Comparison of ENCODE assay signal across 15 cellular contexts in the genomic region with DNA sequence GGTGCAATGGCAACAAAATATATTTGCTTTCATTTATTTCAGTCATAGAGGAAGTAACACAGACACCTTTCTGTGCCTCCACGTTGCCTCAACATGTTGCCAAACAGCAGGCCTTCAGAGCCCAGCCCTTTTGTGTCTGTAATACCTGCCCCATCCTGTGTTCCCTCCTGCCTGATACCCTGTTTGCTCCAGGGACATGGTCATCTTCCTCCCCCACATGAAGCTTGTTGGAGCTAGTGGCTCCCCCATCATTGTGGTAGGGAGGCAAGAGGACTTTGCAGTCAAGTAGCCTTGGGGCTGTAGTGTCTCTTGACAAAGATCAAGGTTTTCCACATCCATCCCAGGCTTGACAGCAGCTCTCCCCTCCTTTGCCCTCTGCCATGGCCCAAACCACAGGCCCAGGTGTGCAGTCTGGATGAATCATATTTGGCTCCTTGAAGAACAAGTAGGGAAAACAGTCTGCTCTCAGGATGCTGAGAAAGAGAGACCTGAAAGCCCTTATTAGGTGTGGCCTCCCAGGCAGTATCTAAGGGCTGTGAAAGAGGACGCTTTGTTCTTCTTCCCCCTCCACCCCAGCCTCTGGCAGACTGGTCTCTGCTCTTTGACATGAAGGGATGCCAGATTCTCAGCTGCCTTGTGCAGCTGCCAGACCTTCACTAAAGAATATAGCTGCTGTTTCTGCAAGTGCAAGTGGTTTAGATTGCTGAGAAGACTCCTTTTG.
A peak's percentile ranks its signal among the peaks of the same experiment; 100 is the strongest.
DNase-seq lines count a peak whose midpoint lies in the region; ATAC-seq and TF ChIP-seq lines count a peak whose summit lies in the region.
"Had no signal": no experiment of that assay in that cellular context is flagged by ENCODE, and none has a peak within 500 bp of the region (broad histone marks: within the 10 kb centered on the region; RNA-seq: fewer than 3 reads in every experiment).

No MANE protein-coding gene starts in this region.

- H3K4me3 ChIP-seq in mucosa of descending colon (no peak overlapping the region), thoracic aorta (no peak overlapping the region)
- H3K4me3 ChIP-seq: HAP-1 had no signal

- ATAC-seq in mucosa of descending colon (peak; percentile 40), thoracic aorta (ENCODE audit: insufficient number of reproducible peaks, low FRiP score, low read depth) (no peak)
- ATAC-seq: stimulated activated naive B cell treated with anti-CD40 and anti-IgM and Interleukin-4, amounts not matched to agents 10 μg/mL and 1 μg/mL and 100 μg/mL, for 72 hours had no signal

- H3K27ac ChIP-seq in epithelial cell of prostate = peak overlapping the region; percentile 65
- peak overlapping the region; percentile 14 for H3K27ac ChIP-seq in thoracic aorta

- TF ChIP-seq CTCF in mucosa of descending colon (IDR thresholded peaks at IDR 0.05) (no peak), thoracic aorta (IDR thresholded peaks at IDR 0.05) (no peak)

- no peaks in the 10 kb centered on the region for H3K9me3 ChIP-seq in mucosa of descending colon
- H3K9me3 ChIP-seq in thoracic aorta = no peaks in the 10 kb centered on the region
- H3K9me3 ChIP-seq: HAP-1 had no signal

- H3K36me3 ChIP-seq in mucosa of descending colon (ENCODE audit: low read depth) (no peaks in the 10 kb centered on the region), thoracic aorta (no peaks in the 10 kb centered on the region)
- H3K36me3 ChIP-seq: HAP-1 had no signal

- no peaks in the 10 kb centered on the region for H3K27me3 ChIP-seq in thoracic aorta (replicated peaks; ENCODE audit: insufficient read depth)

- DNase-seq in RPMI8226 (peak; percentile 35), epithelial cell of prostate (ENCODE audit: low read depth, low spot score) (peak; percentile 62), mucosa of descending colon (no peak), thoracic aorta (ENCODE audit: low spot score) (no peak), T-helper 2 cell (no peak), NCI-H2081 (lab: John Stamatoyannopoulos, UW) (no peak), NCI-H2227 (lab: John Stamatoyannopoulos, UW; ENCODE audit: unreplicated experiment) (no peak)
- DNase-seq: activated CD4-positive, CD25-positive, alpha-beta regulatory T cell; activated CD8-positive, alpha-beta memory T cell treated with anti-CD3 and anti-CD28 coated beads, Interleukin-2, amount 50 U/mL, for 48 hours; activated naive CD4-positive, alpha-beta T cell treated with anti-CD3 and anti-CD28 coated beads, Interleukin-2, amount 50 U/mL, for 16 hours; NCI-H2107; OCI-M1; stimulated activated CD4-positive, alpha-beta T cell treated with anti-CD3 and anti-CD28 coated beads, Interleukin-4, amount 100 ng/mL, for 4 hours; stimulated activated naive B cell treated with anti-CD40 and anti-IgM and Interleukin-4, amounts not matched to agents 10 μg/mL and 1 μg/mL and 100 μg/mL, for 72 hours had no signal

- H3K4me1 ChIP-seq in mucosa of descending colon (ENCODE audit: low read depth) (no peaks in the 10 kb centered on the region), thoracic aorta (ENCODE audit: control insufficient read depth in 1 of 2, low read depth in 2 of 2) (peaks cover 7 to 24% of the 10 kb centered on the region in 2 donors)
- H3K4me1 ChIP-seq: HAP-1 had no signal

- intact Hi-C loops in mucosa of descending colon (cut with DNase I, micrococcal nuclease) = no loop called here

Comparison
In these comparisons a context has a peak if more than half of its experiments do, and no peak if none do; other contexts are left out.
1. DNase-seq: peak in RPMI8226 (single experiment) and epithelial cell of prostate (single experiment); none in mucosa of descending colon (0 of 3), thoracic aorta (single experiment), T-helper 2 cell (0 of 5), NCI-H2081 (0 of 2) and NCI-H2227 (single experiment).